ENCODE assay signal across 7 cellular contexts in genomic region chr4:17324431-17324830, GRCh38.
DNase-seq lines count a peak whose midpoint lies in the region; ATAC-seq and TF ChIP-seq lines count a peak whose summit lies in the region.

No MANE protein-coding gene starts in this region.

- peak overlapping the region in 26 of 59 donors; percentile 1 to 39 (median 23) for H3K4me3 ChIP-seq in dorsolateral prefrontal cortex

- H3K27ac ChIP-seq in dorsolateral prefrontal cortex, result peak overlapping the region in 29 of 59 donors; percentile 6 to 81 (median 62)

- H3K27me3 ChIP-seq in dorsolateral prefrontal cortex, result no peaks in the 10 kb centered on the region

- peak; percentile 51 for TF ChIP-seq CTCF in GM10266 (IDR thresholded peaks at IDR 0.05; ENCODE audit: control insufficient read depth, insufficient read depth, low read depth, missing control alignments)
- peak; percentile 52 for TF ChIP-seq CTCF in LNCAP (IDR thresholded peaks at IDR 0.05)
- TF ChIP-seq CTCF in dorsolateral prefrontal cortex (IDR thresholded peaks at IDR 0.05 in 54 of 56, conservative IDR thresholded peaks at IDR 0.05 in 2 of 56; ENCODE audit: low read depth in 1 of 56, partially characterized antibody in 56 of 56), result peak; percentile 41 to 83 (median 71)

- ATAC-seq in GM18861 (IDR thresholded peaks at IDR 0.05; ENCODE audit: unreplicated experiment), result no peak

- intact Hi-C loops in dorsolateral prefrontal cortex (cut with DNase I), result loop anchor here (2.0 to 10.0 kb wide), 5 partner anchors 412 to 1037 kb away; no protein-coding TSS in a partner anchor

- DNase-seq in GM10266 (ENCODE audit: extremely low spot score) (peak; percentile 35), dorsolateral prefrontal cortex (peak in 4 of 10 donors; percentile 29 to 46 (median 38)), midbrain (lab: John Stamatoyannopoulos, UW) (peak; percentile 46), superior temporal gyrus (ENCODE audit: extremely low spot score) (peak; percentile 86)
- DNase-seq in activated CD4-positive, alpha-beta T cell treated with anti-CD3 and anti-CD28 coated beads for 4 hours, result peak; percentile 58 to 70
